ENCODE assay signal across 8 cellular contexts in genomic region chr5:139293199-139293503, GRCh38. TPM values are rescaled to one million over a fixed set of nuclear protein-coding genes. Genes with fewer than 3 reads are reported as not detected.
DNase-seq lines count a peak whose midpoint lies in the region; ATAC-seq, FAIRE-seq and TF ChIP-seq lines count a peak whose summit lies in the region.

No MANE protein-coding gene starts in this region.

- H3K4me1 ChIP-seq in A549, result peaks cover 28% of the 10 kb centered on the region
- peaks cover 8% of the 10 kb centered on the region for H3K4me1 ChIP-seq in mammary epithelial cell (ENCODE audit: insufficient read depth, low read length)
- peaks cover 12% of the 10 kb centered on the region for H3K4me1 ChIP-seq in mucosa of descending colon (ENCODE audit: low read depth)

- H2AFZ ChIP-seq in mammary epithelial cell (ENCODE audit: low read depth, low read length), result peak overlapping the region; percentile 90

- peak overlapping the region; percentile 74 for H3K9ac ChIP-seq in mammary epithelial cell (ENCODE audit: insufficient read depth, low read length)

- peaks cover 22% of the 10 kb centered on the region for H4K20me1 ChIP-seq in mammary epithelial cell (ENCODE audit: insufficient read depth, low read length)

- H3K36me3 ChIP-seq in mammary epithelial cell (ENCODE audit: insufficient read depth, low read length), result no peaks in the 10 kb centered on the region
- H3K36me3 ChIP-seq in mucosa of descending colon (ENCODE audit: low read depth), result no peaks in the 10 kb centered on the region

- H3K79me2 ChIP-seq in mammary epithelial cell (ENCODE audit: insufficient read depth, low read length), result peaks cover 51% of the 10 kb centered on the region

- POLR2A ChIA-PET in A549 (lab: Yijun Ruan, JAX), result interaction anchor here (0.6 to 2.5 kb wide), 19 partner anchors 11 to 721 kb away, joined by 3 to 38 read pairs (median 5); partner anchors contain the start of genes HSPA9, PAIP2, PROB1 and UBE2D2

- TF ChIP-seq EP300 in A549 (IDR thresholded peaks at IDR 0.05), result no peak

- H3K27me3 ChIP-seq in mammary epithelial cell (ENCODE audit: insufficient read depth, low read length), result no peaks in the 10 kb centered on the region

- no peaks in the 10 kb centered on the region for H3K9me3 ChIP-seq in A549
- no peaks in the 10 kb centered on the region for H3K9me3 ChIP-seq in mammary epithelial cell (replicated peaks; ENCODE audit: insufficient read depth, low read length)
- no peaks in the 10 kb centered on the region for H3K9me3 ChIP-seq in mucosa of descending colon

- ATAC-seq in A549 (no peak), HG03378 (IDR thresholded peaks at IDR 0.05; ENCODE audit: unreplicated experiment) (peak; percentile 4), mucosa of descending colon (no peak), HG03139 (IDR thresholded peaks at IDR 0.05; ENCODE audit: unreplicated experiment) (no peak)

- no peak for TF ChIP-seq RAD21 in A549 (conservative IDR thresholded peaks at IDR 0.05 in 1 of 2, IDR thresholded peaks at IDR 0.05 in 1 of 2)

- intact Hi-C loops in mammary epithelial cell (cut with micrococcal nuclease), result loop anchor here (1.0 kb wide), 1 partner anchor 19 kb away; no protein-coding TSS in a partner anchor
- intact Hi-C loops in mucosa of descending colon (cut with DNase I, micrococcal nuclease), result no loop called here

- DNase-seq in A549 (ENCODE audit: low read depth in 1 of 2, low spot score in 1 of 2) (no peak), mammary epithelial cell (no peak), mucosa of descending colon (no peak), D721Med (ENCODE audit: insufficient read length, low spot score) (no peak), NAMALWA (ENCODE audit: low spot score) (no peak)
- no peak for DNase-seq in stimulated activated naive CD4-positive, alpha-beta T cell treated with Interleukin-2 at 50 U/mL for 16 hours (lab: John Stamatoyannopoulos, UW)

- WGBS in A549 (ENCODE audit: missing lambda C conversion rate), result 32% methylated on average over 11 of the region's 11 CpGs
- 35% methylated on average over 11 of the region's 11 CpGs for WGBS in mammary epithelial cell (ENCODE audit: low coverage, missing lambda C conversion rate)

- no peak for TF ChIP-seq POLR2A in A549 (IDR thresholded peaks at IDR 0.05; ENCODE audit: low read length)

- BruUV-seq in mammary epithelial cell (replicated peaks; lab: Mats Ljungman, UMichigan), result no TSS peak

- TF ChIP-seq CTCF in A549 (IDR thresholded peaks at IDR 0.05) (no peak), mammary epithelial cell (conservative IDR thresholded peaks at IDR 0.05 in 1 of 2, IDR thresholded peaks at IDR 0.05 in 1 of 2; ENCODE audit: extremely low read depth in 1 of 2, insufficient read depth in 1 of 2, low read depth in 1 of 2, low read length in 2 of 2) (no peak), mucosa of descending colon (IDR thresholded peaks at IDR 0.05) (no peak), D721Med (IDR thresholded peaks at IDR 0.05; ENCODE audit: insufficient read depth, missing control alignments) (no peak)

- CTCF ChIA-PET in A549 (lab: Yijun Ruan, JAX) (interaction anchor here (0.9 to 2.3 kb wide), 9 partner anchors 9 to 99 kb away, joined by 3 to 17 read pairs (median 4); no protein-coding TSS in a partner anchor), mammary epithelial cell (lab: Charles Lee; ENCODE audit: low non-redundant PET) (no interaction called here)

- peak overlapping the region; percentile 66 for H3K4me3 ChIP-seq in A549
- H3K4me3 ChIP-seq in mammary epithelial cell (replicated peaks in 1 of 3; ENCODE audit: insufficient read depth in 1 of 3, low read depth in 2 of 3, low read length in 3 of 3), result peak overlapping the region; percentile 68 to 90 (median 85)
- peak overlapping the region; percentile 90 for H3K4me3 ChIP-seq in mucosa of descending colon

- H3K4me2 ChIP-seq in A549 (peak overlapping the region; percentile 70), mammary epithelial cell (ENCODE audit: insufficient read depth, low read depth, low read length) (peak overlapping the region; percentile 82)

- H3K27ac ChIP-seq in A549 (peak overlapping the region; percentile 97 to 98), mammary epithelial cell (ENCODE audit: insufficient read depth, low read depth, low read length) (peak overlapping the region; percentile 91)

- FAIRE-seq in A549 (lab: Jason Lieb, UNC), result no peak
- FAIRE-seq in D721Med (lab: Jason Lieb, UNC), result no peak

- in situ Hi-C loops in mammary epithelial cell (cut with MboI; ENCODE audit: low sequenced_read_pairs in 2 of 2), result no loop called here

- dilution Hi-C loops in mammary epithelial cell (cut with HindIII; ENCODE audit: low sequenced_read_pairs), result no loop called here

TF ChIP-seq in A549, 52 proteins besides CTCF, POLR2A, EP300 and RAD21:
- TF ChIP-seq HOXB5 (CRISPR knock-in tag; IDR thresholded peaks at IDR 0.05) (no peak), ZC3H11A (IDR thresholded peaks at IDR 0.05) (no peak), KDM1A (IDR thresholded peaks at IDR 0.05; ENCODE audit: low read depth) (0 out of 2 replicates have a peak, but pooled peaks have one; percentile 38), RCOR1 (IDR thresholded peaks at IDR 0.05; ENCODE audit: low read depth, low read length) (0 out of 2 replicates have a peak, but pooled peaks have one; percentile 46), ZFP36 (IDR thresholded peaks at IDR 0.05; ENCODE audit: borderline replicate concordance, partially characterized antibody) (no peak), ELK1 (IDR thresholded peaks at IDR 0.05; ENCODE audit: low read depth, low read length) (no peak), HDAC2 (IDR thresholded peaks at IDR 0.05) (no peak), RFX5 (IDR thresholded peaks at IDR 0.05) (no peak), EHF (CRISPR knock-in tag; IDR thresholded peaks at IDR 0.05) (no peak), MYC (IDR thresholded peaks at IDR 0.05; ENCODE audit: borderline replicate concordance, low read length) (no peak), RNF2 (IDR thresholded peaks at IDR 0.05; ENCODE audit: borderline replicate concordance, low read depth) (no peak), SREBF2 (IDR thresholded peaks at IDR 0.05) (no peak), NR3C1 (IDR thresholded peaks at IDR 0.05) (no peak), BHLHE40 (IDR thresholded peaks at IDR 0.05; ENCODE audit: low read depth, low read length) (no peak), BCL3 (IDR thresholded peaks at IDR 0.05) (no peak)

RNA-seq across cellular contexts. Expression of gene MATR3, which starts 0.4 kb away (rescaled TPM):
- polyA plus RNA-seq in A549 (2011; rRNA removed) (157 and 178 TPM in 2 replicates), A549 (2017; fragmentation: RNase III; extraction: RNeasy Plus Mini Kit Qiagen cat#74134 plus additional on column Dnase treatment) (181 to 189 TPM (median 187 TPM) in 3 replicates), mammary epithelial cell (62.8 TPM)
- 30.2 and 39.2 TPM in 2 replicates for polyA plus RNA-seq in A549 (2012; cell fraction: cytosol; rRNA removed)
- polyA plus RNA-seq in A549 (2012; cell fraction: nucleus; rRNA removed), result 40.1 and 59.7 TPM in 2 replicates
- polyA minus RNA-seq in A549 (2011; rRNA and poly(A)+ RNA removed), result 175 and 206 TPM in 2 replicates
- total RNA-seq in mammary epithelial cell (100 to 1,000 TPM; 118 to 185 TPM), mucosa of descending colon (100 to 1,000 TPM; 112 to 165 (median 136) TPM)
- 219 TPM for polyA minus RNA-seq in mammary epithelial cell

RNA-seq across cellular contexts. Expression of gene PAIP2, which starts 48.5 kb away (rescaled TPM):
- polyA plus RNA-seq in A549 (2011; rRNA removed) (91.4 and 128 TPM in 2 replicates), A549 (2017; fragmentation: RNase III; extraction: RNeasy Plus Mini Kit Qiagen cat#74134 plus additional on column Dnase treatment) (95.3 to 109 TPM (median 98.2 TPM) in 3 replicates), mammary epithelial cell (37.5 TPM)
- polyA plus RNA-seq in A549 (2012; cell fraction: cytosol; rRNA removed), result 47.4 and 63.5 TPM in 2 replicates
- 14.1 and 18.3 TPM in 2 replicates for polyA plus RNA-seq in A549 (2012; cell fraction: nucleus; rRNA removed)
- 21.7 and 22.6 TPM in 2 replicates for polyA minus RNA-seq in A549 (2011; rRNA and poly(A)+ RNA removed)
- total RNA-seq in mammary epithelial cell (10 to 100 TPM; 38.0 to 43.6 TPM), mucosa of descending colon (10 to 100 TPM; 42.1 to 85.1 (median 44.5) TPM)
- polyA minus RNA-seq in mammary epithelial cell, result 22.4 TPM
